Comparison of ENCODE assay signal across 8 cellular contexts in genomic region chr11:74011360-74012071, GRCh38. TPM values are rescaled to one million over a fixed set of nuclear protein-coding genes. Genes with fewer than 3 reads are reported as not detected.
DNase-seq lines count a peak whose midpoint lies in the region; ATAC-seq and TF ChIP-seq lines count a peak whose summit lies in the region.

No MANE protein-coding gene starts in this region.

- H3K9me3 Mint-ChIP-seq in HFFc6 = no peaks in the 10 kb centered on the region

- H3K4me3 Mint-ChIP-seq in HFFc6 = no peak overlapping the region

- ATAC-seq in Right ventricle myocardium inferior = peak; percentile 30

- DNase-seq in Right ventricle myocardium inferior (ENCODE audit: missing footprints) = no peak
- DNase-seq in cardiac septum (ENCODE audit: low spot score) = no peak
- DNase-seq in HUDEP-2 (lab: John Stamatoyannopoulos, UW; ENCODE audit: unreplicated experiment in 76 of 76) = peak in 75 of 76 experiments; percentile 35 to 99 (median 94)
- peak; percentile 81 to 90 for DNase-seq in cardiac fibroblast (ENCODE audit: low read depth in 2 of 2)
- peak; percentile 37 to 61 (median 43) for DNase-seq in stimulated activated CD4-positive, alpha-beta T cell treated with anti-CD3 and anti-CD28 coated beads, TNF-alpha, amount 100 ng/mL, for 48 hours (ENCODE audit: low read depth in 3 of 3)
- DNase-seq in SW 1271 (lab: John Stamatoyannopoulos, UW) = no peak
- DNase-seq in NCI-H345 treated with DMSO at 0.1 percent for 48 hours (lab: John Stamatoyannopoulos, UW; ENCODE audit: unreplicated experiment) = no peak
- DNase-seq in HFFc6 = no peak

- H3K4me1 Mint-ChIP-seq in HFFc6 (ENCODE audit: low read depth) = no peaks in the 10 kb centered on the region

- intact Hi-C loops in Right ventricle myocardium inferior (cut with DNase I) (no loop called here), cardiac septum (cut with DNase I) (no loop called here)

- TF ChIP-seq CTCF in cardiac fibroblast (IDR thresholded peaks at IDR 0.05; ENCODE audit: low read depth, low read length) (no peak), HFFc6 (IDR thresholded peaks at IDR 0.05) (no peak)

- H3K36me3 Mint-ChIP-seq in HFFc6 (ENCODE audit: low read depth) = no peaks in the 10 kb centered on the region; the same call in 1 of the 2 replicates

- H3K4me3 ChIP-seq in cardiac fibroblast (replicated peaks in 1 of 2; ENCODE audit: low read depth in 2 of 2, low read length in 2 of 2) = no peak overlapping the region

- H3K27me3 Mint-ChIP-seq in HFFc6 (ENCODE audit: insufficient read depth) = peaks cover 7% of the 10 kb centered on the region

- no peak overlapping the region for H3K27ac Mint-ChIP-seq in HFFc6

RNA-seq across cellular contexts. Expression of gene UCP3, which starts 2.6 kb away (rescaled TPM):
- total RNA-seq in Right ventricle myocardium inferior (13.1 TPM), cardiac septum (0.54 TPM)
- total RNA-seq in HFFc6 (2021; fragmentation: NEBNext Ultra II Directional; extraction: Animal tissue kit (Norgen Biotek cat#: 25700)) = under 1 TPM; 0.10 to 0.62 (median 0.39) TPM

RNA-seq across cellular contexts. Expression of gene UCP2, which starts 28.9 kb away (rescaled TPM):
- total RNA-seq in Right ventricle myocardium inferior = 36.4 TPM
- 12.0 TPM for total RNA-seq in cardiac septum
- 1 to 10 TPM; 6.4 to 9.9 (median 8.0) TPM for total RNA-seq in HFFc6 (2021; fragmentation: NEBNext Ultra II Directional; extraction: Animal tissue kit (Norgen Biotek cat#: 25700))

Comparison
In these comparisons a context has a peak if more than half of its experiments do, and no peak if none do; other contexts are left out.
1. DNase-seq: peak in HUDEP-2 (75 of 76), cardiac fibroblast (2 of 2) and stimulated activated CD4-positive, alpha-beta T cell treated with anti-CD3 and anti-CD28 coated beads, TNF-alpha, amount 100 ng/mL, for 48 hours (3 of 3); none in Right ventricle myocardium inferior (single experiment), cardiac septum (single experiment), SW 1271 (0 of 2), NCI-H345 treated with DMSO at 0.1 percent for 48 hours (single experiment) and HFFc6 (single experiment).